Comparison of ENCODE assay signal across 8 cellular contexts in the genomic region with DNA sequence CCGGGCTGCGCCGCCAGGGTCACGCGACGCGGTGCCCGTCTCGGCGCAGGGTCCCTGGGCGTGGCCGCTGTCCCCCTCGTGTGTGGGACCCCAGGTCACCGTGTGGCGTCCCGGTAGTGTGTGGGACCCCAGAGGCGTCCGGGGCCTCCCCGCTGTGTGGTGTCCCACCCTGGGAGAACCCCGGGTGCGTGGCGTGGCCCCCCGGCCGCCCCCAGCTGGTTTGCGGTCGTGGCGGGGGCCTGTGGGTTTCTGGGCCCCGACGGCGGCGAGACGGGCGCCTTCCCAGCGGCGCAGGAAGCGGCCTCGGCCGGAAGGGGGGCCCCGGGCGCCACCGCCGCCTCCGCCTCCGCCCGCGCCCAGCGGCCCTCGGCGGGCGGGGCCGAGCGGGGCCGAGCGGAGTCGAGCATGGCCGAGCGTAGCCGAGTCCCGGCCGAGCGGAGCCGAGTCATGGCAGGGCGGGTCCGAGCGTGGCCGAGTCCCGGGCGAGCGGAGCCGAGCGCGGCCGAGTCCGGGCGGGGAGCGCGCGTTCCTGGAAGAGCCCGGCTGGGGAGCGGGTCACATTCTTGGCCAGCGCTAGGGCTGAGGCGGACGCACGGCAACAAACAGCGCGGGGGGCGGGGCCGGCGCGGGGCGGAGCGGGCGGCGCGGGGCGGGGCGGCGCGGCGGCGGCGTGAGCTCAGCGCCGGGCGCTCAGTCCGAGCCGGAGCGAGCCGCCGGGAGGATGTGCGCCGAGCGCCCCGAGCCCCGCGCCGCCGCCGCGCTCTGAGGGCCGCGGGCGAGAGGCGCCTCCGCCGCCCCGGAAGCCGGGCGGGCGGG. TPM values are rescaled to one million over a fixed set of nuclear protein-coding genes. Genes with fewer than 3 reads are reported as not detected.
DNase-seq lines count a peak whose midpoint lies in the region; ATAC-seq, FAIRE-seq and TF ChIP-seq lines count a peak whose summit lies in the region.

No MANE protein-coding gene starts in this region.

- H3K9me3 ChIP-seq in HUES6 (ENCODE audit: control insufficient read depth, insufficient read depth, low read depth, low read length) (no peaks in the 10 kb centered on the region), OCI-LY1 (ENCODE audit: low read length) (no peaks in the 10 kb centered on the region), endothelial cell of umbilical vein (replicated peaks; ENCODE audit: control insufficient read depth, insufficient read depth, low read length) (no peaks in the 10 kb centered on the region)

- peak; percentile 81 for ATAC-seq in GM21515 (IDR thresholded peaks at IDR 0.05; ENCODE audit: unreplicated experiment)

- H3K27me3 ChIP-seq in HUES6 (ENCODE audit: control insufficient read depth, insufficient read depth, low read length) (no peaks in the 10 kb centered on the region), OCI-LY1 (ENCODE audit: insufficient read depth, low read length) (peaks cover 10% of the 10 kb centered on the region; the same call in 1 of the 2 replicates), endothelial cell of umbilical vein (ENCODE audit: control insufficient read depth in 2 of 2, insufficient read depth in 2 of 2, low read length in 2 of 2) (no peaks in the 10 kb centered on the region)

- H3K27ac ChIP-seq in HUES6 (ENCODE audit: low read depth, low read length) (peak overlapping the region; percentile 98; the same call in 1 of the 2 replicates), OCI-LY1 (ENCODE audit: low read depth, low read length, poor library complexity, severe bottlenecking) (no peak overlapping the region), endothelial cell of umbilical vein (ENCODE audit: insufficient read depth, low read depth, low read length) (peak overlapping the region; percentile 98)

- H4K20me1 ChIP-seq in OCI-LY1 (ENCODE audit: insufficient read depth, low read length) (no peaks in the 10 kb centered on the region), endothelial cell of umbilical vein (replicated peaks; ENCODE audit: control insufficient read depth, extremely low read depth, insufficient read depth, low read length) (no peaks in the 10 kb centered on the region)

- TSS peak; percentile 69 for BruUV-seq in endothelial cell of umbilical vein (replicated peaks; lab: Mats Ljungman, UMichigan)

- peak; percentile 16 for TF ChIP-seq POLR2A in endothelial cell of umbilical vein (IDR thresholded peaks at IDR 0.05; ENCODE audit: low read depth, low read length)

- no peaks in the 10 kb centered on the region for H3F3A ChIP-seq in OCI-LY1 (ENCODE audit: insufficient read depth, low read length)

- no peaks in the 10 kb centered on the region for H3K9me1 ChIP-seq in endothelial cell of umbilical vein (replicated peaks; ENCODE audit: control insufficient read depth, extremely low read depth, insufficient read depth, low read length)

- FAIRE-seq in endothelial cell of umbilical vein (lab: Jason Lieb, UNC) = peak; percentile 97

- H3K4me2 ChIP-seq in OCI-LY1 (ENCODE audit: low read length) (peak overlapping the region; percentile 87), endothelial cell of umbilical vein (ENCODE audit: insufficient read depth, low read length) (peak overlapping the region; percentile 61)

- CTCF ChIA-PET in endothelial cell of umbilical vein (lab: Charles Lee) = interaction anchor here (1.0 to 3.4 kb wide), 6 partner anchors 20 to 154 kb away, joined by 3 to 34 read pairs (median 7); a partner anchor contains a TSS

- H2AFZ ChIP-seq in OCI-LY1 (ENCODE audit: low read length) = no peak overlapping the region
- H2AFZ ChIP-seq in endothelial cell of umbilical vein (ENCODE audit: low read depth, low read length) = peak overlapping the region; percentile 59

- H3K4me1 ChIP-seq in HUES6 (ENCODE audit: control insufficient read depth, insufficient read depth, low read length) (peaks cover 39% of the 10 kb centered on the region), OCI-LY1 (ENCODE audit: insufficient read depth, low read length, severe bottlenecking) (peaks cover 8% of the 10 kb centered on the region), endothelial cell of umbilical vein (ENCODE audit: control insufficient read depth, extremely low read depth, insufficient read depth, low read length) (peaks cover 19% of the 10 kb centered on the region)

- no peak for TF ChIP-seq CTCF in OCI-LY1 (IDR thresholded peaks at IDR 0.05; ENCODE audit: low read length)
- no peak for TF ChIP-seq CTCF in endothelial cell of umbilical vein (IDR thresholded peaks at IDR 0.05; ENCODE audit: extremely low read depth in 1 of 2, insufficient read depth in 1 of 2, low read depth in 1 of 2, low read length in 2 of 2)

- H3K36me3 ChIP-seq in HUES6 (ENCODE audit: control insufficient read depth, insufficient read depth, low read length) = no peaks in the 10 kb centered on the region
- H3K36me3 ChIP-seq in OCI-LY1 (ENCODE audit: insufficient read depth, low read length) = no peaks in the 10 kb centered on the region
- H3K36me3 ChIP-seq in endothelial cell of umbilical vein (ENCODE audit: control insufficient read depth in 2 of 2, extremely low read depth in 1 of 2, insufficient read depth in 2 of 2, low read length in 2 of 2) = no peaks in the 10 kb centered on the region

- dilution Hi-C loops in endothelial cell of umbilical vein (cut with MboI; ENCODE audit: extremely low pct_ligation_motif_present, low sequenced_read_pairs) = no loop called here

- H3K4me3 ChIP-seq in HUES6 (ENCODE audit: low read depth, low read length) (peak overlapping the region; percentile 90), OCI-LY1 (ENCODE audit: low read depth, low read length, poor library complexity, severe bottlenecking) (peak overlapping the region; percentile 67), endothelial cell of umbilical vein (replicated peaks in 1 of 3; ENCODE audit: insufficient read depth in 1 of 3, low read depth in 1 of 3, low read length in 3 of 3) (peak overlapping the region in 2 of 3 experiments; percentile 63 to 95)

- DNase-seq in DMS 273 (lab: John Stamatoyannopoulos, UW; ENCODE audit: unreplicated experiment) = peak; percentile 98
- peak; percentile 87 for DNase-seq in activated T-cell treated with anti-CD3 and anti-CD28 coated beads for 1 hour (ENCODE audit: low read depth)
- peak; percentile 92 for DNase-seq in endothelial cell of umbilical vein (ENCODE audit: low read depth, low spot score)
- peak; percentile 91 for DNase-seq in middle frontal gyrus (ENCODE audit: extremely low spot score, low spot score)
- DNase-seq in stimulated activated CD8-positive, alpha-beta memory T cell treated with anti-CD3 and anti-CD28 coated beads, Interleukin-15, amount 100 ng/mL, for 48 hours (ENCODE audit: low read depth in 2 of 2) = peak; percentile 92 to 93

- H3K9me2 ChIP-seq in OCI-LY1 (ENCODE audit: low read depth, low read length) = no peaks in the 10 kb centered on the region

- intact Hi-C loops in endothelial cell of umbilical vein (cut with micrococcal nuclease) = loop anchor here (1.0 kb wide), 3 partner anchors 15 to 32 kb away; no protein-coding TSS in a partner anchor

- H3K79me2 ChIP-seq in OCI-LY1 (ENCODE audit: insufficient read depth, low read length) (no peaks in the 10 kb centered on the region), endothelial cell of umbilical vein (ENCODE audit: control insufficient read depth, insufficient read depth, low read length) (peaks cover 42% of the 10 kb centered on the region)

- POLR2A ChIA-PET in endothelial cell of umbilical vein (lab: Charles Lee) = interaction anchor here (0.5 to 1.5 kb wide), 13 partner anchors 14 to 164 kb away, joined by 3 to 17 read pairs (median 5); a partner anchor contains a TSS

- H3K9ac ChIP-seq in HUES6 (ENCODE audit: low read length) = peak overlapping the region; percentile 96
- H3K9ac ChIP-seq in OCI-LY1 (ENCODE audit: low read length) = peak overlapping the region; percentile 76
- H3K9ac ChIP-seq in endothelial cell of umbilical vein (replicated peaks; ENCODE audit: extremely low read depth, insufficient read depth, low read length) = peak overlapping the region; percentile 99

TF ChIP-seq in endothelial cell of umbilical vein, 7 proteins besides CTCF, POLR2A, EP300 and RAD21:
- no peak for TF ChIP-seq GATA2 (IDR thresholded peaks at IDR 0.05; ENCODE audit: insufficient read depth, insufficient read length, low read depth, low read length)
- TF ChIP-seq, protein P1, sequence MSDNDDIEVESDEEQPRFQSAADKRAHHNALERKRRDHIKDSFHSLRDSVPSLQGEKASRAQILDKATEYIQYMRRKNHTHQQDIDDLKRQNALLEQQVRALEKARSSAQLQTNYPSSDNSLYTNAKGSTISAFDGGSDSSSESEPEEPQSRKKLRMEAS (IDR thresholded peaks at IDR 0.05; ENCODE audit: insufficient read depth, insufficient read length) = no peak
- no peak for TF ChIP-seq POLR2AphosphoS5 (IDR thresholded peaks at IDR 0.05; ENCODE audit: insufficient read depth, low read depth, low read length)
- no peak for TF ChIP-seq MYC (IDR thresholded peaks at IDR 0.05; ENCODE audit: low read depth, low read length)
- TF ChIP-seq JUN (IDR thresholded peaks at IDR 0.05; ENCODE audit: borderline replicate concordance, insufficient read depth, insufficient read length, low read depth) = no peak
- no peak for TF ChIP-seq FOS (IDR thresholded peaks at IDR 0.05; ENCODE audit: borderline replicate concordance, insufficient read depth, low read length)
- no peak for TF ChIP-seq EZH2 (IDR thresholded peaks at IDR 0.05; ENCODE audit: borderline replicate concordance, low read depth, low read length, severe bottlenecking)
TF ChIP-seq in endothelial cell of umbilical vein: peak in this region for 0.

RNA-seq across cellular contexts. Expression of a gene that starts 0.6 kb away (rescaled TPM):
- total RNA-seq in endothelial cell of umbilical vein = 76.0 and 80.3 TPM in 2 replicates
- 9.0 and 11.6 TPM in 2 replicates for polyA plus RNA-seq in endothelial cell of umbilical vein
- polyA plus RNA-seq in endothelial cell of umbilical vein (2011; cell fraction: cytosol; rRNA removed) = 12.3 and 15.5 TPM in 2 replicates
- 23.5 and 24.9 TPM in 2 replicates for polyA plus RNA-seq in endothelial cell of umbilical vein (2011; cell fraction: nucleus; rRNA removed)
- polyA plus RNA-seq in endothelial cell of umbilical vein (2012) = 20.3 and 24.2 TPM in 2 replicates
- 10.8 and 14.2 TPM in 2 replicates for polyA minus RNA-seq in endothelial cell of umbilical vein
- 20.5 TPM for polyA minus RNA-seq in endothelial cell of umbilical vein (2011; cell fraction: cytosol; rRNA and poly(A)+ RNA removed)
- 15.3 and 23.3 TPM in 2 replicates for polyA minus RNA-seq in endothelial cell of umbilical vein (2011; cell fraction: nucleus; rRNA and poly(A)+ RNA removed)

RNA-seq across cellular contexts. Expression of a gene that starts 33.0 kb away (rescaled TPM):
- total RNA-seq in endothelial cell of umbilical vein = 62.6 and 69.8 TPM in 2 replicates
- polyA plus RNA-seq in endothelial cell of umbilical vein = 31.5 and 57.8 TPM in 2 replicates
- polyA plus RNA-seq in endothelial cell of umbilical vein (2011; cell fraction: cytosol; rRNA removed) = 12.5 and 21.8 TPM in 2 replicates
- 27.2 and 31.3 TPM in 2 replicates for polyA plus RNA-seq in endothelial cell of umbilical vein (2011; cell fraction: nucleus; rRNA removed)
- 20.7 and 41.9 TPM in 2 replicates for polyA plus RNA-seq in endothelial cell of umbilical vein (2012)
- 6.2 and 8.0 TPM in 2 replicates for polyA minus RNA-seq in endothelial cell of umbilical vein
- polyA minus RNA-seq in endothelial cell of umbilical vein (2011; cell fraction: cytosol; rRNA and poly(A)+ RNA removed) = 6.8 TPM
- 4.2 and 8.6 TPM in 2 replicates for polyA minus RNA-seq in endothelial cell of umbilical vein (2011; cell fraction: nucleus; rRNA and poly(A)+ RNA removed)
